Comparison of ENCODE assay signal across 1 cellular context in the genomic region with DNA sequence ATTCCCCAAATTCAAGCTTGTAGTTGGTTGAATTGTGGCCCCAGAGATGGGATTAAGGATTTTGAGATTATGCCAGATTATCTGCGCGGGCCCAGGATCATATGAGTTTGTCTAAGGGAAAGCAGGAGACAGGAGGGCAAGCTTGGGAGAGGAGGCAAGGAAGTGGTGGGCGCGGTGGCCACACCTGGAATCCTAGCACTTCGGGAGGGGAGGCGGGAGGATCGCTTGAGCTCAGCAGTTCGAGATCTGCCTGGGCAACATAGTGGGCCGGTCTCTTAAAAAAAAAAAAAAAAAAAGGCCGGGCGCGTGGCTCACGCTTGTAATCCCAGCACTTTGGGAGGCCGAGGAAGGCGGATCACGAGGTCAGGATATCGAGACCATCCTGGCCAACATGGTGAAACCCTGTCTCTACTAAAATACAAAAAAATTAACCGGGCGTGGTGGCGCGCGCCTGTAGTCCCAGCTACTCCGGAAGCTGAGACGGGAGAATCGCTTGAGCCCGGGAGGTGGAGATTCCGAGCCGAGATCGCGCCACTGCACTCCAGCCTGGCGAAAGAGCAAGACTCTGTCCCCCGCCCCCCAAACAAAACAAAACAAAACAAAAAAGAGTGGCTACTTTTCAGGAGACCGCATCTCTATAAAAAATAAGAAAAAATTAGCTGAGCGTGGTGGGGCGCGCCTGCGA.
TF ChIP-seq lines count a peak whose summit lies in the region.

No MANE protein-coding gene starts in this region.

TF ChIP-seq in GM12878, 131 proteins besides CTCF, POLR2A, EP300 and RAD21:
- no peak for TF ChIP-seq FOS (IDR thresholded peaks at IDR 0.05; ENCODE audit: borderline replicate concordance, extremely low read depth, insufficient read length)
- TF ChIP-seq SUPT20H (IDR thresholded peaks at IDR 0.05; ENCODE audit: borderline replicate concordance, control insufficient read depth, low read depth, low read length) = no peak
- TF ChIP-seq SMAD5 (IDR thresholded peaks at IDR 0.05; ENCODE audit: low read depth) = no peak
- no peak for TF ChIP-seq RELA (IDR thresholded peaks at IDR 0.05; ENCODE audit: borderline replicate concordance, partially characterized antibody)
- peak; percentile 71 for TF ChIP-seq MLLT1 (IDR thresholded peaks at IDR 0.05)
- no peak for TF ChIP-seq CREM (IDR thresholded peaks at IDR 0.05; ENCODE audit: low read depth)
- no peak for TF ChIP-seq MEF2B (IDR thresholded peaks at IDR 0.05; ENCODE audit: partially characterized antibody, poor library complexity, severe bottlenecking)
- peak; percentile 40; the same call in 1 of the 2 replicates for TF ChIP-seq NBN (IDR thresholded peaks at IDR 0.05)
- TF ChIP-seq PML (IDR thresholded peaks at IDR 0.05; ENCODE audit: low read length) = no peak
- TF ChIP-seq ATF3 (IDR thresholded peaks at IDR 0.05; ENCODE audit: borderline replicate concordance, extremely low read depth, low read depth, low read length) = no peak
- TF ChIP-seq IRF4 (IDR thresholded peaks at IDR 0.05; ENCODE audit: low read depth, low read length) = no peak
- no peak for TF ChIP-seq MTA2 (IDR thresholded peaks at IDR 0.05; ENCODE audit: low read depth)
- TF ChIP-seq PKNOX1 (IDR thresholded peaks at IDR 0.05) = no peak
- no peak for TF ChIP-seq BACH1 (IDR thresholded peaks at IDR 0.05; ENCODE audit: borderline replicate concordance)
- no peak for TF ChIP-seq TCF3 (IDR thresholded peaks at IDR 0.05; ENCODE audit: borderline replicate concordance, insufficient read depth, low read depth, low read length)
